In genomic region chr3:195697582-195698324, GRCh38 we compare ENCODE assay signal across 8 cellular contexts. TPM values are rescaled to one million over a fixed set of nuclear protein-coding genes. Genes with fewer than 3 reads are reported as not detected.
DNase-seq lines count a peak whose midpoint lies in the region; ATAC-seq and TF ChIP-seq lines count a peak whose summit lies in the region.

No MANE protein-coding gene starts in this region.

- intact Hi-C loops in activated T-helper 1 cell treated with anti-CD3 and anti-CD28 coated beads, Interleukin-12 subunit alpha, Interleukin-12 subunit beta, Interleukin-2, Interleukin-4 antibody, amounts not matched to agents 30 ng/mL and 10 ng/mL and 1 ng/mL, durations not matched to agents 14 hours and 24 hours and 36 hours (cut with micrococcal nuclease), result no loop called here
- intact Hi-C loops in heart left ventricle (cut with DNase I), result loop anchor here in 1 of 10 donors (5.0 kb wide), 1 partner anchor 275 kb away; no protein-coding TSS in a partner anchor

- no peaks in the 10 kb centered on the region for H3K27me3 ChIP-seq in H7 (ENCODE audit: control insufficient read depth, insufficient read depth, low read length)
- H3K27me3 ChIP-seq in heart left ventricle, result no peaks in the 10 kb centered on the region
- no peaks in the 10 kb centered on the region for H3K27me3 ChIP-seq in skeletal muscle satellite cell (ENCODE audit: control insufficient read depth, insufficient read depth, low read length)

- no peak for TF ChIP-seq POLR2A in heart left ventricle (IDR thresholded peaks at IDR 0.05)

- DNase-seq in H7 (peak; percentile 89), heart left ventricle (no peak), activated gamma-delta T cell treated with Interleukin-2 at 50 U/mL for 16 hours (no peak)
- no peak for DNase-seq in activated T-helper 1 cell treated with anti-CD3 and anti-CD28 coated beads, Interleukin-12 subunit alpha, Interleukin-12 subunit beta, Interleukin-2, Interleukin-4 antibody, amounts not matched to agents 30 ng/mL and 10 ng/mL and 1 ng/mL, durations not matched to agents 14 hours and 24 hours and 36 hours (ENCODE audit: low spot score)
- no peak for DNase-seq in activated T-cell treated with anti-CD3 and anti-CD28 coated beads, Interleukin-2, amount 50 U/mL, for 4 hours
- DNase-seq in effector CD8-positive, alpha-beta T cell (lab: John Stamatoyannopoulos, UW), result no peak

- H3K27ac Mint-ChIP-seq in activated T-helper 1 cell treated with anti-CD3 and anti-CD28 coated beads, Interleukin-12 subunit alpha, Interleukin-12 subunit beta, Interleukin-2, Interleukin-4 antibody, amounts not matched to agents 30 ng/mL and 10 ng/mL and 1 ng/mL, durations not matched to agents 14 hours and 24 hours and 36 hours, result peak overlapping the region; percentile 45

- H3K9me3 ChIP-seq in heart left ventricle, result peaks cover 0 to 4% (median 0%) of the 10 kb centered on the region in 12 donors
- no peaks in the 10 kb centered on the region for H3K9me3 ChIP-seq in skeletal muscle satellite cell (replicated peaks; ENCODE audit: low read length)

- WGBS in heart left ventricle, 4 donors, result 62 to 68% (median 65%) methylated on average over 11 of the region's 11 CpGs

- H3K4me3 ChIP-seq in H7 (ENCODE audit: insufficient read depth, low read depth, low read length) (no peak overlapping the region), heart left ventricle (no peak overlapping the region), skeletal muscle satellite cell (ENCODE audit: low read length) (peak overlapping the region; percentile 0)

- no peak for TF ChIP-seq CTCF in heart left ventricle (IDR thresholded peaks at IDR 0.05)

- H3K4me1 ChIP-seq in heart left ventricle, result peaks cover 0 to 13% (median 0%) of the 10 kb centered on the region in 12 donors
- H3K4me1 ChIP-seq in skeletal muscle satellite cell (ENCODE audit: control insufficient read depth, insufficient read depth, low read length), result peaks cover 13% of the 10 kb centered on the region

- peak overlapping the region in 1 of 12 donors; percentile 22 for H3K27ac ChIP-seq in heart left ventricle

- H3K4me2 ChIP-seq in skeletal muscle satellite cell (ENCODE audit: low read length), result peak overlapping the region; percentile 32

- peaks cover 19% of the 10 kb centered on the region for H3K4me1 Mint-ChIP-seq in activated T-helper 1 cell treated with anti-CD3 and anti-CD28 coated beads, Interleukin-12 subunit alpha, Interleukin-12 subunit beta, Interleukin-2, Interleukin-4 antibody, amounts not matched to agents 30 ng/mL and 10 ng/mL and 1 ng/mL, durations not matched to agents 14 hours and 24 hours and 36 hours (ENCODE audit: low read depth)
- H3K4me1 Mint-ChIP-seq in activated T-cell treated with anti-CD3 and anti-CD28 coated beads, Interleukin-2, amount 50 U/mL, for 4 hours (ENCODE audit: low read depth), result no peaks in the 10 kb centered on the region

- no peaks in the 10 kb centered on the region for H3K27me3 Mint-ChIP-seq in activated T-helper 1 cell treated with anti-CD3 and anti-CD28 coated beads, Interleukin-12 subunit alpha, Interleukin-12 subunit beta, Interleukin-2, Interleukin-4 antibody, amounts not matched to agents 30 ng/mL and 10 ng/mL and 1 ng/mL, durations not matched to agents 14 hours and 24 hours and 36 hours (ENCODE audit: insufficient read depth)
- H3K27me3 Mint-ChIP-seq in activated T-cell treated with anti-CD3 and anti-CD28 coated beads, Interleukin-2, amount 50 U/mL, for 4 hours (ENCODE audit: low read depth), result no peaks in the 10 kb centered on the region

- H3K36me3 ChIP-seq in H7 (replicated peaks; ENCODE audit: control insufficient read depth, insufficient read depth, low read length) (peaks cover 2% of the 10 kb centered on the region; the same call in 1 of the 2 replicates), heart left ventricle (peaks cover 0 to 74% (median 35%) of the 10 kb centered on the region in 9 donors), skeletal muscle satellite cell (ENCODE audit: insufficient read depth, low read length) (peaks cover 20% of the 10 kb centered on the region)

- peak overlapping the region; percentile 1 for H3K9ac ChIP-seq in skeletal muscle satellite cell (ENCODE audit: low read depth, low read length)

- H3K9me3 Mint-ChIP-seq in activated T-helper 1 cell treated with anti-CD3 and anti-CD28 coated beads, Interleukin-12 subunit alpha, Interleukin-12 subunit beta, Interleukin-2, Interleukin-4 antibody, amounts not matched to agents 30 ng/mL and 10 ng/mL and 1 ng/mL, durations not matched to agents 14 hours and 24 hours and 36 hours, result no peaks in the 10 kb centered on the region
- H3K9me3 Mint-ChIP-seq in activated T-cell treated with anti-CD3 and anti-CD28 coated beads, Interleukin-2, amount 50 U/mL, for 4 hours, result no peaks in the 10 kb centered on the region

- no peak overlapping the region for H3K4me3 Mint-ChIP-seq in activated T-helper 1 cell treated with anti-CD3 and anti-CD28 coated beads, Interleukin-12 subunit alpha, Interleukin-12 subunit beta, Interleukin-2, Interleukin-4 antibody, amounts not matched to agents 30 ng/mL and 10 ng/mL and 1 ng/mL, durations not matched to agents 14 hours and 24 hours and 36 hours
- H3K4me3 Mint-ChIP-seq in activated T-cell treated with anti-CD3 and anti-CD28 coated beads, Interleukin-2, amount 50 U/mL, for 4 hours, result no peak overlapping the region

- peak in 3 of 4 donors; percentile 19 to 60 (median 33) for ATAC-seq in heart left ventricle
- ATAC-seq in GM21447 (IDR thresholded peaks at IDR 0.05; ENCODE audit: unreplicated experiment), result no peak
- no peak for ATAC-seq in activated T-cell treated with anti-CD3 and anti-CD28 coated beads, Interleukin-2, amount 50 U/mL, for 4 hours

- peaks cover 48% of the 10 kb centered on the region for H3K36me3 Mint-ChIP-seq in activated T-helper 1 cell treated with anti-CD3 and anti-CD28 coated beads, Interleukin-12 subunit alpha, Interleukin-12 subunit beta, Interleukin-2, Interleukin-4 antibody, amounts not matched to agents 30 ng/mL and 10 ng/mL and 1 ng/mL, durations not matched to agents 14 hours and 24 hours and 36 hours (ENCODE audit: low read depth)
- H3K36me3 Mint-ChIP-seq in activated T-cell treated with anti-CD3 and anti-CD28 coated beads, Interleukin-2, amount 50 U/mL, for 4 hours (ENCODE audit: insufficient read depth), result peaks cover 34% of the 10 kb centered on the region

RNA-seq across cellular contexts. Expression of gene MUC20, which starts 23.0 kb away (rescaled TPM):
- 0.52 and 0.69 TPM in 2 replicates for total RNA-seq in H7 (2014; rRNA removed; shearing (Covaris generic))
- 5.0 and 6.6 TPM in 2 replicates for total RNA-seq in activated T-helper 1 cell treated with anti-CD3 and anti-CD28 coated beads, Interleukin-12 subunit alpha, Interleukin-12 subunit beta, Interleukin-2, Interleukin-4 antibody, amounts not matched to agents 30 ng/mL and 10 ng/mL and 1 ng/mL, durations not matched to agents 14 hours and 24 hours and 36 hours
- total RNA-seq in heart left ventricle, result 1 to 10 TPM in 7 of 9 donors, under 1 TPM in 2; 0.21 to 8.4 (median 3.2) TPM
- 1 to 10 TPM in 1 of 2 donors, under 1 TPM in 1; 0.53 to 3.2 TPM for polyA plus RNA-seq in heart left ventricle
- total RNA-seq in skeletal muscle satellite cell (2012; rRNA removed), result 0.22 TPM in 1 of 2 replicates, not detected in the other
- under 1 TPM; 0.63 to 0.95 (median 0.63) TPM for total RNA-seq in activated T-cell treated with anti-CD3 and anti-CD28 coated beads, Interleukin-2, amount 50 U/mL, for 4 hours

Comparison
In these comparisons a context has a peak if more than half of its experiments do, and no peak if none do; other contexts are left out.
1. ATAC-seq: peak in heart left ventricle (3 of 4); none in GM21447 (single experiment) and activated T-cell treated with anti-CD3 and anti-CD28 coated beads, Interleukin-2, amount 50 U/mL, for 4 hours (0 of 2).